In genomic region chr5:107668154-107668932, GRCh38 we compare ENCODE assay signal across 12 cellular contexts. TPM values are rescaled to one million over a fixed set of nuclear protein-coding genes. Genes with fewer than 3 reads are reported as not detected.
A peak's percentile ranks its signal among the peaks of the same experiment; 100 is the strongest.
DNase-seq lines count a peak whose midpoint lies in the region; ATAC-seq, FAIRE-seq and TF ChIP-seq lines count a peak whose summit lies in the region.
"Had no signal": no experiment of that assay in that cellular context is flagged by ENCODE, and none has a peak within 500 bp of the region (broad histone marks: within the 10 kb centered on the region; RNA-seq: fewer than 3 reads in every experiment).

No MANE protein-coding gene starts in this region.

- no peak for ATAC-seq in HG03521 (IDR thresholded peaks at IDR 0.05; ENCODE audit: unreplicated experiment)
- ATAC-seq in HepG2, result no peak

- no peaks in the 10 kb centered on the region for H3K9me2 ChIP-seq in hepatocyte (replicated peaks; ENCODE audit: insufficient read depth)

- no peak for DNase-seq in GM12865 (ENCODE audit: low read depth)
- no peak for DNase-seq in hepatocyte (ENCODE audit: low spot score)
- no peak for DNase-seq in sigmoid colon
- no peak for DNase-seq in GDM1 (lab: John Stamatoyannopoulos, UW)
- DNase-seq in HepG2 (ENCODE audit: low spot score), result no peak
- no peak for DNase-seq in D341Med (ENCODE audit: low spot score)
- DNase-seq: activated CD4-positive, alpha-beta T cell treated with anti-CD3 and anti-CD28 coated beads, Interleukin-2, amount 10 ng/mL, durations not matched to agents 7 days and 5 days; cortex of kidney; naive B cell had no signal

- TF ChIP-seq CTCF in GM12865 (IDR thresholded peaks at IDR 0.05; ENCODE audit: insufficient read depth, low read depth, low read length, missing control alignments), result no peak
- TF ChIP-seq CTCF in WI38 (IDR thresholded peaks at IDR 0.05; ENCODE audit: low read depth, low read length), result no peak
- TF ChIP-seq CTCF in hepatocyte (IDR thresholded peaks at IDR 0.05; ENCODE audit: poor library complexity), result no peak
- no peak for TF ChIP-seq CTCF in sigmoid colon (IDR thresholded peaks at IDR 0.05)
- TF ChIP-seq CTCF in HepG2 (CRISPR knock-in tag; IDR thresholded peaks at IDR 0.05), result no peak

- H3K4me3 ChIP-seq in GM12865 (ENCODE audit: low read depth, low read length), result peak overlapping the region; percentile 90
- peak overlapping the region; percentile 68 for H3K4me3 ChIP-seq in WI38 (ENCODE audit: low read depth, low read length)
- peak overlapping the region; percentile 80 for H3K4me3 ChIP-seq in hepatocyte
- peak overlapping the region; percentile 47 to 68 (median 66) for H3K4me3 ChIP-seq in sigmoid colon
- H3K4me3 ChIP-seq in HepG2 (replicated peaks in 1 of 3; ENCODE audit: insufficient read depth in 1 of 3, low read depth in 2 of 3, low read length in 3 of 3), result no peak overlapping the region

- H2AFZ ChIP-seq in hepatocyte (peak overlapping the region; percentile 59), HepG2 (ENCODE audit: low read length) (no peak overlapping the region)

- no peak for TF ChIP-seq RAD21 in HepG2 (CRISPR knock-in tag; IDR thresholded peaks at IDR 0.05)

- H4K20me1 ChIP-seq in hepatocyte (ENCODE audit: insufficient read depth, poor library complexity, severe bottlenecking) (peaks cover 7% of the 10 kb centered on the region), HepG2 (ENCODE audit: insufficient read depth, low read length) (no peaks in the 10 kb centered on the region)

- WGBS in hepatocyte (ENCODE audit: low lambda C conversion rate, missing lambda C conversion rate), result 12% methylated on average over 6 of the region's 6 CpGs
- 51 to 53% methylated on average over 6 of the region's 6 CpGs for WGBS in sigmoid colon, 2 donors
- WGBS in HepG2 (ENCODE audit: low lambda C conversion rate), result 10% methylated on average over 6 of the region's 6 CpGs

- CTCF ChIA-PET in HepG2 (lab: Yijun Ruan, JAX; ENCODE audit: low intra/inter-chr PET ratio, low total read pairs), result no interaction called here

- TF ChIP-seq EP300 in sigmoid colon (IDR thresholded peaks at IDR 0.05) (no peak), HepG2 (IDR thresholded peaks at IDR 0.05; ENCODE audit: low read depth in 2 of 2, low read length in 2 of 2) (no peak), HepG2 (CRISPR knock-in tag; IDR thresholded peaks at IDR 0.05; ENCODE audit: borderline replicate concordance) (no peak)

- no peak overlapping the region for H3K9ac ChIP-seq in HepG2 (ENCODE audit: insufficient read depth, low read depth, low read length)

- H3K27me3 ChIP-seq in hepatocyte (no peaks in the 10 kb centered on the region), sigmoid colon (peaks cover 0 to 23% (median 0%) of the 10 kb centered on the region in 3 donors), HepG2 (ENCODE audit: control insufficient read depth in 1 of 2, insufficient read depth in 2 of 2, low read length in 2 of 2) (peaks cover 0 to 32% of the 10 kb centered on the region in 2 experiments; a peak in 4 of 5 replicates)

- H3K79me2 ChIP-seq in hepatocyte (peaks cover 81% of the 10 kb centered on the region), HepG2 (ENCODE audit: insufficient read depth, low read length) (no peaks in the 10 kb centered on the region)

- no TSS peak for BruUV-seq in HepG2 (replicated peaks; lab: Mats Ljungman, UMichigan)

- POLR2A ChIA-PET in HepG2 (lab: Yijun Ruan, JAX), result no interaction called here

- TF ChIP-seq POLR2A in sigmoid colon (IDR thresholded peaks at IDR 0.05), result no peak
- no peak for TF ChIP-seq POLR2A in HepG2 (IDR thresholded peaks at IDR 0.05; ENCODE audit: insufficient read depth in 1 of 2, low read depth in 2 of 2, low read length in 2 of 2)

- intact Hi-C loops in sigmoid colon (cut with DNase I), result loop anchor here (10.0 kb wide), 1 partner anchor 254 kb away; no protein-coding TSS in a partner anchor
- intact Hi-C loops in HepG2 (cut with micrococcal nuclease; ENCODE audit: unreplicated experiment), result no loop called here

- H3K4me2 ChIP-seq in hepatocyte (peak overlapping the region; percentile 91), HepG2 (ENCODE audit: low read depth, low read length) (no peak overlapping the region)

- H3K36me3 ChIP-seq in hepatocyte (replicated peaks; ENCODE audit: insufficient read depth, low read depth), result no peaks in the 10 kb centered on the region
- H3K36me3 ChIP-seq in sigmoid colon, result no peaks in the 10 kb centered on the region
- H3K36me3 ChIP-seq in HepG2 (replicated peaks in 1 of 2; ENCODE audit: control insufficient read depth in 1 of 2, insufficient read depth in 2 of 2, low read length in 2 of 2), result no peaks in the 10 kb centered on the region

- peak overlapping the region; percentile 61 for H3K27ac ChIP-seq in hepatocyte
- peak overlapping the region; percentile 19 to 79 (median 74) for H3K27ac ChIP-seq in sigmoid colon
- no peak overlapping the region for H3K27ac ChIP-seq in HepG2 (ENCODE audit: extremely low read length, insufficient read depth, low read length)

- no peak for FAIRE-seq in HepG2 (lab: Jason Lieb, UNC)

- peaks cover 14% of the 10 kb centered on the region for H3K4me1 ChIP-seq in hepatocyte (ENCODE audit: insufficient read depth)
- H3K4me1 ChIP-seq in sigmoid colon, result peaks cover 0 to 28% (median 25%) of the 10 kb centered on the region in 4 donors
- H3K4me1 ChIP-seq in HepG2 (ENCODE audit: insufficient read depth, low read length), result peaks cover 13% of the 10 kb centered on the region

- in situ Hi-C loops in HepG2 (cut with HindIII; ENCODE audit: extremely low pct_ligation_motif_present, low pct_unique_long_range_greater_than_20kb), result no loop called here

- no peaks in the 10 kb centered on the region for H3K9me3 ChIP-seq in hepatocyte (ENCODE audit: low read depth)
- no peaks in the 10 kb centered on the region for H3K9me3 ChIP-seq in sigmoid colon
- H3K9me3 ChIP-seq in HepG2 (ENCODE audit: low read length), result no peaks in the 10 kb centered on the region

TF ChIP-seq in HepG2, 621 proteins besides CTCF, POLR2A, EP300 and RAD21:
- TF ChIP-seq ZBTB34 (CRISPR knock-in tag; IDR thresholded peaks at IDR 0.05) (no peak), MAFK (conservative IDR thresholded peaks at IDR 0.05 in 1 of 2, IDR thresholded peaks at IDR 0.05 in 1 of 2; ENCODE audit: low read length in 2 of 2) (peak in 1 of 2 experiments; percentile 40; a peak in 1 of 4 replicates), ZKSCAN5 (CRISPR knock-in tag; IDR thresholded peaks at IDR 0.05) (no peak), CBFB (CRISPR knock-in tag; IDR thresholded peaks at IDR 0.05) (no peak), ONECUT2 (CRISPR knock-in tag; IDR thresholded peaks at IDR 0.05) (no peak)

RNA-seq across cellular contexts. Expression of gene EFNA5, which starts 2.4 kb away (rescaled TPM):
- total RNA-seq in hepatocyte, result 10.2 and 18.8 TPM in 2 replicates
- polyA plus RNA-seq in hepatocyte, result 8.5 and 12.1 TPM in 2 replicates
- 10 to 100 TPM in 1 of 4 donors, 1 to 10 TPM in 3; 6.8 to 10.8 (median 9.6) TPM for total RNA-seq in sigmoid colon
- polyA plus RNA-seq in sigmoid colon, result 1 to 10 TPM in 2 of 3 donors, under 1 TPM in 1; 0.60 to 4.4 (median 1.4) TPM
- total RNA-seq in HepG2 (2016; rRNA removed; fragmentation: Illumina TruSeq; extraction: Trizol), result not detected in 2 replicates
- not detected in 2 replicates for total RNA-seq in HepG2 (2016; cell fraction: cytosol; rRNA removed; fragmentation: Illumina TruSeq; extraction: Trizol; ENCODE audit: low read depth)
- not detected in 2 replicates for total RNA-seq in HepG2 (2016; cell fraction: insoluble cytoplasmic fraction; rRNA removed; fragmentation: Illumina TruSeq; extraction: Trizol)
- total RNA-seq in HepG2 (2016; cell fraction: membrane; rRNA removed; fragmentation: Illumina TruSeq; extraction: Trizol), result not detected in 2 replicates
- not detected in 2 replicates for total RNA-seq in HepG2 (2016; cell fraction: nucleus; rRNA removed; fragmentation: Illumina TruSeq; extraction: Trizol)
- polyA plus RNA-seq in HepG2 (2011; rRNA removed), result not detected in 2 replicates
- polyA plus RNA-seq in HepG2 (2011; cell fraction: cytosol; rRNA removed), result not detected in 2 replicates
- polyA plus RNA-seq in HepG2 (2011; cell fraction: nucleus; rRNA removed), result not detected in 2 replicates
- polyA plus RNA-seq in HepG2 (2012), result not detected in 2 replicates
- not detected in 2 replicates for polyA plus RNA-seq in HepG2 (2016; cell fraction: cytosol; fragmentation: Illumina TruSeq; extraction: Trizol; ENCODE audit: low read depth)
- polyA plus RNA-seq in HepG2 (2016; cell fraction: insoluble cytoplasmic fraction; fragmentation: Illumina TruSeq; extraction: Trizol; ENCODE audit: low read depth), result not detected in 2 replicates
- not detected in 2 replicates for polyA plus RNA-seq in HepG2 (2016; cell fraction: membrane; fragmentation: Illumina TruSeq; extraction: Trizol; ENCODE audit: low read depth)
- polyA plus RNA-seq in HepG2 (2016; cell fraction: nucleus; fragmentation: Illumina TruSeq; extraction: Trizol; ENCODE audit: insufficient read depth, low read depth), result not detected in 2 replicates
- polyA minus RNA-seq in HepG2 (2011; rRNA and poly(A)+ RNA removed; ENCODE audit: low replicate concordance), result 9.8 TPM in 1 of 2 replicates, not detected in the other
- not detected in 2 replicates for polyA minus RNA-seq in HepG2 (2011; cell fraction: cytosol; rRNA and poly(A)+ RNA removed)
- polyA minus RNA-seq in HepG2 (2011; cell fraction: nucleus; rRNA and poly(A)+ RNA removed), result not detected in 2 replicates
- total RNA-seq: activated CD4-positive, alpha-beta T cell treated with anti-CD3 and anti-CD28 coated beads, Interleukin-2, amount 10 ng/mL, durations not matched to agents 7 days and 5 days had no signal
- polyA plus RNA-seq: IgD-negative memory B cell had no signal

Comparison
In these comparisons a context has a peak if more than half of its experiments do, and no peak if none do; other contexts are left out.
1. H3K4me3 ChIP-seq: peak in GM12865 (single experiment), WI38 (single experiment), hepatocyte (single experiment) and sigmoid colon (4 of 4); none in HepG2 (0 of 3).
2. RNA of gene EFNA5, which starts 2.4 kb away (total RNA-seq): 10.2 to 18.8 TPM in hepatocyte and 6.8 to 10.8 TPM in sigmoid colon; not detected in HepG2; every median in the first group is over 4 times any median in the second.